29 cellular contexts compared by ENCODE assay signal in genomic region chr9:93701494-93702218, GRCh38.
DNase-seq lines count a peak whose midpoint lies in the region; ATAC-seq and TF ChIP-seq lines count a peak whose summit lies in the region.
"Had no signal": no experiment of that assay in that cellular context is flagged by ENCODE, and none has a peak within 500 bp of the region (broad histone marks: within the 10 kb centered on the region; RNA-seq: fewer than 3 reads in every experiment).

No MANE protein-coding gene starts in this region.

- H3K27me3 Mint-ChIP-seq in activated CD8-positive, alpha-beta memory T cell treated with anti-CD3 and anti-CD28 coated beads, Interleukin-2, amount 10 ng/mL, durations not matched to agents 7 days and 5 days = peaks cover 10% of the 10 kb centered on the region
- H3K27me3 Mint-ChIP-seq: B cell had no signal

- H3K36me3 Mint-ChIP-seq in activated CD8-positive, alpha-beta memory T cell treated with anti-CD3 and anti-CD28 coated beads, Interleukin-2, amount 10 ng/mL, durations not matched to agents 7 days and 5 days = no peaks in the 10 kb centered on the region
- H3K36me3 Mint-ChIP-seq: CD8-positive, alpha-beta T cell had no signal

- no peaks in the 10 kb centered on the region for H3K27me3 ChIP-seq in upper lobe of right lung

- H3K36me3 ChIP-seq in upper lobe of right lung = no peaks in the 10 kb centered on the region

- TF ChIP-seq CTCF in coronary artery (IDR thresholded peaks at IDR 0.05) = no peak
- TF ChIP-seq CTCF in upper lobe of right lung (IDR thresholded peaks at IDR 0.05) = no peak

- CTCF ChIA-PET in activated CD8-positive, alpha-beta memory T cell treated with anti-CD3 and anti-CD28 coated beads, Interleukin-2, amount 10 ng/mL, durations not matched to agents 7 days and 5 days (lab: Charles Lee) = no interaction called here

- H3K27ac Mint-ChIP-seq in activated CD8-positive, alpha-beta memory T cell treated with anti-CD3 and anti-CD28 coated beads, Interleukin-2, amount 10 ng/mL, durations not matched to agents 7 days and 5 days = no peak overlapping the region
- H3K27ac Mint-ChIP-seq: B cell; CD8-positive, alpha-beta T cell had no signal

- no peak for ATAC-seq in activated CD8-positive, alpha-beta memory T cell treated with anti-CD3 and anti-CD28 coated beads, Interleukin-2, amount 10 ng/mL, durations not matched to agents 7 days and 5 days
- no peak for ATAC-seq in upper lobe of right lung
- ATAC-seq in GM21825 (IDR thresholded peaks at IDR 0.05; ENCODE audit: unreplicated experiment) = no peak
- ATAC-seq: CD8-positive, alpha-beta T cell; GM12878; HCT116; HepG2 had no signal

- DNase-seq in activated CD8-positive, alpha-beta memory T cell treated with anti-CD3 and anti-CD28 coated beads, Interleukin-2, amount 10 ng/mL, durations not matched to agents 7 days and 5 days = peak; percentile 36
- DNase-seq in activated CD8-positive, alpha-beta memory T cell treated with anti-CD3 and anti-CD28 coated beads for 24 hours = no peak
- peak; percentile 22 for DNase-seq in coronary artery (ENCODE audit: low spot score)
- peak; percentile 68 for DNase-seq in posterior vena cava (ENCODE audit: low spot score)
- peak; percentile 53 for DNase-seq in upper lobe of right lung
- no peak for DNase-seq in activated naive CD4-positive, alpha-beta T cell treated with anti-CD3 and anti-CD28 coated beads, Interleukin-2, amount 50 U/mL, for 16 hours
- DNase-seq: Caco-2; CD8-positive, alpha-beta T cell; DMS 273 treated with DMSO at 0.1 percent for 48 hours; DMS79; EL; GDM1; Karpas-422; NCI-H1092; NCI-H1417 treated with DMSO at 0.1 percent for 48 hours; NCI-H1694 treated with DMSO at 0.1 percent for 48 hours; NCI-H2081; NCI-H226; NCI-H510A; NCI-H69; SHP77 treated with DMSO at 0.1 percent for 48 hours had no signal

- no peaks in the 10 kb centered on the region for H3K9me3 ChIP-seq in upper lobe of right lung
- H3K9me3 ChIP-seq: Caco-2 had no signal

- no peaks in the 10 kb centered on the region for H3K4me1 ChIP-seq in upper lobe of right lung
- H3K4me1 ChIP-seq: Caco-2 had no signal

- H3K4me1 Mint-ChIP-seq in activated CD8-positive, alpha-beta memory T cell treated with anti-CD3 and anti-CD28 coated beads, Interleukin-2, amount 10 ng/mL, durations not matched to agents 7 days and 5 days = no peaks in the 10 kb centered on the region

- H3K4me3 ChIP-seq in coronary artery (no peak overlapping the region), upper lobe of right lung (no peak overlapping the region)
- H3K4me3 ChIP-seq: GM12878 had no signal

- H3K4me3 Mint-ChIP-seq in activated CD8-positive, alpha-beta memory T cell treated with anti-CD3 and anti-CD28 coated beads, Interleukin-2, amount 10 ng/mL, durations not matched to agents 7 days and 5 days = no peak overlapping the region
- H3K4me3 Mint-ChIP-seq: B cell; CD8-positive, alpha-beta T cell had no signal

- H3K27ac ChIP-seq in coronary artery (no peak overlapping the region), upper lobe of right lung (no peak overlapping the region)
- H3K27ac ChIP-seq: 22Rv1, C4-2B, RWPE1 had no signal

- peaks cover 2% of the 10 kb centered on the region for H3K9me3 Mint-ChIP-seq in activated CD8-positive, alpha-beta memory T cell treated with anti-CD3 and anti-CD28 coated beads, Interleukin-2, amount 10 ng/mL, durations not matched to agents 7 days and 5 days (ENCODE audit: low read depth)

- intact Hi-C loops in posterior vena cava (cut with DNase I) (no loop called here), upper lobe of right lung (cut with DNase I) (no loop called here)

Comparison
In these comparisons a context has a peak if more than half of its experiments do, and no peak if none do; other contexts are left out.
1. DNase-seq: peak in activated CD8-positive, alpha-beta memory T cell treated with anti-CD3 and anti-CD28 coated beads, Interleukin-2, amount 10 ng/mL, durations not matched to agents 7 days and 5 days (single experiment), coronary artery (single experiment), posterior vena cava (single experiment) and upper lobe of right lung (single experiment); none in activated CD8-positive, alpha-beta memory T cell treated with anti-CD3 and anti-CD28 coated beads for 24 hours (single experiment) and activated naive CD4-positive, alpha-beta T cell treated with anti-CD3 and anti-CD28 coated beads, Interleukin-2, amount 50 U/mL, for 16 hours (single experiment).